Comparison of ENCODE assay signal across 17 cellular contexts in the genomic region with DNA sequence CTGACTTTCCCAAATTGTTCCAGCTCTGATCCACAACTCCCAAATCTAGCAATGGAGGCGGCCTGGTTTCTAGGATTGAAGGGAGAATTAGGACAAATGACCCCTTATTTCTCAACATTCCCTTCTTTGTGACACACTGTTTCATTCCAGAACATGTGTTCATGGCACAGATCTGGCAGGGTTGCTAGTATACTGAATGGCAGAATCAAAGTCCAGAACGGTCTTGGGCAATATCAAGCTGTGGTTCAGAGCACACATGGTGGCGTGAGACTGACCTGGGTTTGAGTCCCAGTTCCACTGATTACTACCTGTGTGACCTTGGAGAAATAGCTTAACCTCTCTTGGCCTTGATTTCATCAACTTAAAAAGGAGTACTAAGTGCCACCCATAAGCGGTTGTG.
"Had no signal": no experiment of that assay in that cellular context is flagged by ENCODE, and none has a peak within 500 bp of the region (broad histone marks: within the 10 kb centered on the region; RNA-seq: fewer than 3 reads in every experiment).

No MANE protein-coding gene starts in this region.

- H3K27ac ChIP-seq: adrenal gland, lower lobe of right lung, neutrophil, pancreas, upper lobe of right lung, VCaP had no signal

- H3K36me3 ChIP-seq: adrenal gland, lower lobe of right lung, neutrophil, pancreas, upper lobe of right lung had no signal

- H3K27me3 ChIP-seq: adrenal gland, pancreas, upper lobe of right lung had no signal

- H3K4me3 ChIP-seq: adrenal gland, lower lobe of right lung, pancreas, upper lobe of right lung had no signal

- H3K4me1 ChIP-seq: adrenal gland, pancreas had no signal

- H3K9me3 ChIP-seq: adrenal gland, lower lobe of right lung, neutrophil, pancreas, upper lobe of right lung had no signal

- FAIRE-seq: pancreas had no signal

- DNase-seq: activated CD4-positive, alpha-beta T cell treated with anti-CD3 and anti-CD28 coated beads, Interleukin-2, amount 50 U/mL, for 1 hour; activated CD4-positive, CD25-positive, alpha-beta regulatory T cell treated with anti-CD3 and anti-CD28 coated beads, Interleukin-2, amount 50 U/mL, for 72 hours; activated CD8-positive, alpha-beta memory T cell treated with anti-CD3 and anti-CD28 coated beads, Interleukin-2, amount 50 U/mL, for 48 hours; activated effector memory CD4-positive, alpha-beta T cell treated with anti-CD3 and anti-CD28 coated beads, Interleukin-2, amount 50 U/mL, for 16 hours; activated T-cell treated with anti-CD3 and anti-CD28 coated beads, Interleukin-2, amount 50 U/mL, for 72 hours; adrenal gland; effector CD8-positive, alpha-beta T cell; lower lobe of right lung; pancreas; stimulated activated CD4-positive, alpha-beta T cell treated with anti-CD3 and anti-CD28 coated beads, Interleukin-15, amount 100 ng/mL, for 24 hours; stimulated activated CD4-positive, alpha-beta T cell treated with anti-CD3 and anti-CD28 coated beads, Interleukin-2, amount 100 ng/mL, for 48 hours; T-helper 2 cell; upper lobe of right lung had no signal

- ATAC-seq: activated T-cell treated with anti-CD3 and anti-CD28 coated beads, Interleukin-2, amount 50 U/mL, for 72 hours; esophagus mucosa; lower lobe of right lung; natural killer cell treated with Interleukin-12 subunit alpha and Interleukin-12 subunit beta and Interleukin-15 and Interleukin-18, amount 100 ng/mL, for 72 hours; pancreas; upper lobe of right lung had no signal
